In the genomic region with DNA sequence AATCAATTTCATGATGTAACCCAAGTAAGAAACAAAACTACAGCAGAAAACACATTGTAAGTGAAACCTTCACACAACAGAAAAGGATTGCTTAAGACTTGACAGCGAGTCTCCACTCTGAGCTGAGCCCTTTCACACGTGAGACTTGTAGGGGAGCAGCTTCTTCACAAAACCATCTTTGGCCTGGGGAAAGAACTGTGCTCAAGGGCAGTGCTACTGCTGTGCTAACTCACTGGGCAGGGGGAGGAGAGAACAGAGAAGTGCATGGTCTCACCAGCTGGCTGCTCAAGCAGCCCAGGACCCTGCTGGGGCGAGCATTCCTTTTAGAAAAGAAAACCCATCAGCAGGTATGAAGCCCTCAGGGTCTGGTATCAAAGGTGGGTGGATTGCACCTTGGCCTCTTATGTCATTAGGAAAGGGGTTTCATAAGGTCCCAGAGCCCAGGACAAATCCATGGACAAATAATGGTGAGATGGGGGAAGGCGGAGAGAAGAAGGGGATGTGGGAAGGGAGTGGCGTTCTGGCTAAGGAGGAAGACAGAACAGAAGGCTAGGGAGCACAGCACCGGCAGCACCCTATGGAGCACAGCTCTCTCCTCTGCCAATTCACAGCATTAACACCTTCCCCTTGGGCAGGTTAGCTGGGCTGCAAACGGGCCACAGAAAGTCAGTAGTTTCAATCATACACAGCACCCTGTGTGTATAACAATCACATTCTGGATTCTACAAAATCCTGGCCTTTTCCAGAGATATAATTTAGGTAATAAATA, we compare ENCODE assay signal across 14 cellular contexts. TPM values are rescaled to one million over a fixed set of nuclear protein-coding genes. Genes with fewer than 3 reads are reported as not detected.
DNase-seq lines count a peak whose midpoint lies in the region; ATAC-seq, FAIRE-seq and TF ChIP-seq lines count a peak whose summit lies in the region.
"Had no signal": no experiment of that assay in that cellular context is flagged by ENCODE, and none has a peak within 500 bp of the region (broad histone marks: within the 10 kb centered on the region; RNA-seq: fewer than 3 reads in every experiment).

No MANE protein-coding gene starts in this region.

- no peaks in the 10 kb centered on the region for H3K9me3 ChIP-seq in kidney (ENCODE audit: control insufficient read depth in 1 of 2, low read length in 2 of 2)
- H3K9me3 ChIP-seq in stomach smooth muscle (ENCODE audit: control insufficient read depth in 2 of 2, low read length in 2 of 2) = no peaks in the 10 kb centered on the region
- H3K9me3 ChIP-seq in MM.1S (replicated peaks; ENCODE audit: insufficient read depth, low read length) = no peaks in the 10 kb centered on the region
- H3K9me3 ChIP-seq in body of pancreas = no peaks in the 10 kb centered on the region

- H3K79me2 ChIP-seq in MM.1S (ENCODE audit: low read length) = peaks cover 30% of the 10 kb centered on the region; the same call in 1 of the 2 replicates

- 90 to 93% methylated on average over 7 of the region's 7 CpGs for WGBS in body of pancreas, 2 donors

- H3K4me3 Mint-ChIP-seq in activated CD4-positive, alpha-beta T cell treated with anti-CD3 and anti-CD28 coated beads, Interleukin-2, amount 10 ng/mL, durations not matched to agents 24 days and 14 days = no peak overlapping the region

- no peak overlapping the region for H3K27ac ChIP-seq in kidney (ENCODE audit: low read depth in 2 of 2, low read length in 2 of 2)
- peak overlapping the region; percentile 76 for H3K27ac ChIP-seq in stomach smooth muscle (ENCODE audit: low read length)
- H3K27ac ChIP-seq in MM.1S (ENCODE audit: low read length) = no peak overlapping the region
- H3K27ac ChIP-seq in body of pancreas = no peak overlapping the region
- H3K27ac ChIP-seq: HL-60, parathyroid adenoma had no signal

- no peak for DNase-seq in activated CD4-positive, alpha-beta T cell treated with anti-CD3 and anti-CD28 coated beads, Interleukin-2, amount 10 ng/mL, durations not matched to agents 24 days and 14 days
- DNase-seq in activated CD4-positive, alpha-beta T cell treated with anti-CD3 and anti-CD28 coated beads for 48 hours = no peak
- DNase-seq in amniotic epithelial cell (ENCODE audit: low read depth) = peak; percentile 40
- DNase-seq in kidney = peak; percentile 24
- DNase-seq in MM.1S = no peak
- no peak for DNase-seq in body of pancreas
- DNase-seq: activated T-cell treated with anti-CD3 and anti-CD28 coated beads for 4 hours, NCI-H2107 had no signal

- peak overlapping the region; percentile 67 for H3K27ac Mint-ChIP-seq in activated CD4-positive, alpha-beta T cell treated with anti-CD3 and anti-CD28 coated beads, Interleukin-2, amount 10 ng/mL, durations not matched to agents 24 days and 14 days

- H3K4me2 ChIP-seq in MM.1S (ENCODE audit: low read depth, low read length) = no peak overlapping the region

- no peaks in the 10 kb centered on the region for H3K9me3 Mint-ChIP-seq in activated CD4-positive, alpha-beta T cell treated with anti-CD3 and anti-CD28 coated beads, Interleukin-2, amount 10 ng/mL, durations not matched to agents 24 days and 14 days

- H4K20me1 ChIP-seq in MM.1S (ENCODE audit: insufficient read depth, low read length) = no peaks in the 10 kb centered on the region; the same call in 1 of the 2 replicates

- TF ChIP-seq POLR2A in body of pancreas (IDR thresholded peaks at IDR 0.05) = no peak

- no peaks in the 10 kb centered on the region for H3F3A ChIP-seq in MM.1S (ENCODE audit: insufficient read depth, low read length)

- peaks cover 51% of the 10 kb centered on the region for H3K36me3 Mint-ChIP-seq in activated CD4-positive, alpha-beta T cell treated with anti-CD3 and anti-CD28 coated beads, Interleukin-2, amount 10 ng/mL, durations not matched to agents 24 days and 14 days (ENCODE audit: low read depth)

- ATAC-seq in body of pancreas (no peak), GM18861 (IDR thresholded peaks at IDR 0.05; ENCODE audit: unreplicated experiment) (no peak)

- H3K9ac ChIP-seq in kidney (ENCODE audit: low read length in 2 of 2) (no peak overlapping the region), stomach smooth muscle (ENCODE audit: low read length in 2 of 2) (no peak overlapping the region), MM.1S (ENCODE audit: low read length) (no peak overlapping the region)

- intact Hi-C loops in activated CD4-positive, alpha-beta T cell treated with anti-CD3 and anti-CD28 coated beads, Interleukin-2, amount 10 ng/mL, durations not matched to agents 24 days and 14 days (cut with micrococcal nuclease) = no loop called here
- intact Hi-C loops in kidney (cut with DNase I) = no loop called here
- intact Hi-C loops in body of pancreas (cut with DNase I) = no loop called here

- no peak overlapping the region for H3K4me3 ChIP-seq in kidney (ENCODE audit: low read length in 2 of 2)
- H3K4me3 ChIP-seq in stomach smooth muscle (ENCODE audit: low read length in 2 of 2) = no peak overlapping the region
- H3K4me3 ChIP-seq in MM.1S (ENCODE audit: low read length) = no peak overlapping the region
- H3K4me3 ChIP-seq in body of pancreas = no peak overlapping the region

- no peaks in the 10 kb centered on the region for H3K27me3 Mint-ChIP-seq in activated CD4-positive, alpha-beta T cell treated with anti-CD3 and anti-CD28 coated beads, Interleukin-2, amount 10 ng/mL, durations not matched to agents 24 days and 14 days

- H2AFZ ChIP-seq in MM.1S (ENCODE audit: low read length) = no peak overlapping the region
- H2AFZ ChIP-seq: parathyroid adenoma had no signal

- H3K36me3 ChIP-seq in kidney (ENCODE audit: control insufficient read depth in 1 of 2, insufficient read depth in 2 of 2, low read length in 2 of 2) (peaks cover 28 to 51% of the 10 kb centered on the region in 2 donors), stomach smooth muscle (ENCODE audit: control insufficient read depth in 2 of 2, insufficient read depth in 2 of 2, low read length in 2 of 2) (peaks cover 40 to 48% of the 10 kb centered on the region in 2 donors), MM.1S (replicated peaks; ENCODE audit: insufficient read depth, low read length) (no peaks in the 10 kb centered on the region; the same call in none of the 2 replicates), body of pancreas (replicated peaks in 1 of 2; ENCODE audit: insufficient read depth in 1 of 2, low read depth in 2 of 2) (peaks cover 11 to 26% of the 10 kb centered on the region in 2 donors)

- H3K4me1 Mint-ChIP-seq in activated CD4-positive, alpha-beta T cell treated with anti-CD3 and anti-CD28 coated beads, Interleukin-2, amount 10 ng/mL, durations not matched to agents 24 days and 14 days = peaks cover 5% of the 10 kb centered on the region

- H3K4me1 ChIP-seq in kidney (ENCODE audit: control insufficient read depth in 1 of 2, insufficient read depth in 1 of 2, low read depth in 1 of 2, low read length in 2 of 2) (no peaks in the 10 kb centered on the region), stomach smooth muscle (ENCODE audit: control insufficient read depth, insufficient read depth, low read length) (peaks cover 46% of the 10 kb centered on the region), MM.1S (ENCODE audit: low read length) (no peaks in the 10 kb centered on the region), body of pancreas (peaks cover 21% of the 10 kb centered on the region)

- no peaks in the 10 kb centered on the region for H3K9me2 ChIP-seq in MM.1S (replicated peaks; ENCODE audit: insufficient read depth, low read length)

- TF ChIP-seq CTCF in kidney (IDR thresholded peaks at IDR 0.05; ENCODE audit: borderline replicate concordance, extremely low read depth, insufficient read depth) = no peak
- TF ChIP-seq CTCF in MM.1S (IDR thresholded peaks at IDR 0.05; ENCODE audit: low read length) = no peak
- no peak for TF ChIP-seq CTCF in body of pancreas (IDR thresholded peaks at IDR 0.05)

- no peak for FAIRE-seq in kidney (lab: Jason Lieb, UNC)

- H3K27me3 ChIP-seq in stomach smooth muscle (ENCODE audit: control insufficient read depth in 1 of 2, insufficient read depth in 2 of 2, low read length in 2 of 2) (no peaks in the 10 kb centered on the region), MM.1S (replicated peaks; ENCODE audit: insufficient read depth, low read length) (no peaks in the 10 kb centered on the region), body of pancreas (no peaks in the 10 kb centered on the region)

RNA-seq across cellular contexts. Expression of gene RAPSN, which starts 20.7 kb away (rescaled TPM):
- 0.42 and 1.0 TPM in 2 replicates for total RNA-seq in activated CD4-positive, alpha-beta T cell treated with anti-CD3 and anti-CD28 coated beads, Interleukin-2, amount 10 ng/mL, durations not matched to agents 24 days and 14 days
- total RNA-seq in kidney (0.41 TPM), body of pancreas (not detected)
- 0.28 TPM for polyA plus RNA-seq in kidney (ENCODE audit: insufficient read depth, low read depth, low replicate concordance)
- total RNA-seq: glomerular endothelial cell, SK-MEL-5 had no signal

RNA-seq across cellular contexts. Expression of gene PSMC3, which starts 43.4 kb away (rescaled TPM):
- total RNA-seq in activated CD4-positive, alpha-beta T cell treated with anti-CD3 and anti-CD28 coated beads, Interleukin-2, amount 10 ng/mL, durations not matched to agents 24 days and 14 days = 230 and 234 TPM in 2 replicates
- total RNA-seq in kidney (103 TPM), body of pancreas (10 to 100 TPM; 43.8 to 62.8 TPM)
- polyA plus RNA-seq in kidney (ENCODE audit: insufficient read depth, low read depth, low replicate concordance) = 171 TPM

Comparison
In these comparisons a context has a peak if more than half of its experiments do, and no peak if none do; other contexts are left out.
1. DNase-seq: peak in amniotic epithelial cell (single experiment) and kidney (single experiment); none in activated CD4-positive, alpha-beta T cell treated with anti-CD3 and anti-CD28 coated beads, Interleukin-2, amount 10 ng/mL, durations not matched to agents 24 days and 14 days (single experiment), activated CD4-positive, alpha-beta T cell treated with anti-CD3 and anti-CD28 coated beads for 48 hours (single experiment), MM.1S (single experiment) and body of pancreas (0 of 4).